Comparison of ENCODE assay signal across 1 cellular context in the genomic region with DNA sequence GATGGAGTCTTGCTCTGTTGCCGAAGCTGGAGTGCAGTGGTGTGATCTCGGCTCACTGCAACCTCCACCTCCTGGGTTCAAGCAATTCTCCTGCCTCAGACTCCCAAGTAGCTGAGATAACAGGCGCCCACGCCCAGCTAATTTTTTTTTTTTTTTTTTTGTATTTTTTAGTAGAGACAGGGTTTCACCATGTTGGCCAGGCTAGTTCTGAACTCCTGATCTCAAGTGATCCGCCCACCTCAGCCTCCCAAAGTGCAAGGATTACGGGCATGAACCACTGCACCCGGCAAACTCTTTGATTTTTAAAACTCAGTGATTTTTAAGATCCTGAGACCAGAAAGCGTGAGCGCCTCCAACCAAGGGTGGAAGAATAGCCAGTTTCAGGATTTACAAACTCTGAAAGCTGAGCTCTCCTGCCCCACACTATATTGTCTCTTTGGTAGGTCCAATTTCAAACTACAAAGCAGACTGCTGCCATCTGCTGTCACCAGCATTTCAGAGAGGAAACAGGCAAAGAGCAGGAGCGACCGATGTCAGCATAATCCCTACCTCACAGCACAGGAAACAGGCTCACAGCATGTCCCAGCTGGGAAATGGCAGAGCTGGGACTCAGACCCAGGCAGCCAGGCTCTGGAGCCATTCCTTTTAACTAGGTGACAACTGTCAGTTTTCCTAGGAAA.
TF ChIP-seq lines count a peak whose summit lies in the region.

No MANE protein-coding gene starts in this region.

TF ChIP-seq in SK-N-SH treated with all-trans-retinoic acid at 6 μM for 48 hours, 23 proteins besides CTCF, POLR2A, EP300 and RAD21 (continued from another document):
- TF ChIP-seq, protein P1, sequence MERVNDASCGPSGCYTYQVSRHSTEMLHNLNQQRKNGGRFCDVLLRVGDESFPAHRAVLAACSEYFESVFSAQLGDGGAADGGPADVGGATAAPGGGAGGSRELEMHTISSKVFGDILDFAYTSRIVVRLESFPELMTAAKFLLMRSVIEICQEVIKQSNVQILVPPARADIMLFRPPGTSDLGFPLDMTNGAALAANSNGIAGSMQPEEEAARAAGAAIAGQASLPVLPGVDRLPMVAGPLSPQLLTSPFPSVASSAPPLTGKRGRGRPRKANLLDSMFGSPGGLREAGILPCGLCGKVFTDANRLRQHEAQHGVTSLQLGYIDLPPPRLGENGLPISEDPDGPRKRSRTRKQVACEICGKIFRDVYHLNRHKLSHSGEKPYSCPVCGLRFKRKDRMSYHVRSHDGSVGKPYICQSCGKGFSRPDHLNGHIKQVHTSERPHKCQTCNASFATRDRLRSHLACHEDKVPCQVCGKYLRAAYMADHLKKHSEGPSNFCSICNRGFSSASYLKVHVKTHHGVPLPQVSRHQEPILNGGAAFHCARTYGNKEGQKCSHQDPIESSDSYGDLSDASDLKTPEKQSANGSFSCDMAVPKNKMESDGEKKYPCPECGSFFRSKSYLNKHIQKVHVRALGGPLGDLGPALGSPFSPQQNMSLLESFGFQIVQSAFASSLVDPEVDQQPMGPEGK (CRISPR knock-in tag; IDR thresholded peaks at IDR 0.05; ENCODE audit: borderline replicate concordance) = no peak
- TF ChIP-seq ISL1 (CRISPR knock-in tag; IDR thresholded peaks at IDR 0.05) (no peak), ZFP3 (CRISPR knock-in tag; IDR thresholded peaks at IDR 0.05) (no peak), ZNF70 (CRISPR knock-in tag; IDR thresholded peaks at IDR 0.05) (no peak), GLIS3 (CRISPR knock-in tag; IDR thresholded peaks at IDR 0.05) (no peak), OSR1 (CRISPR knock-in tag; IDR thresholded peaks at IDR 0.05) (no peak), ZNF8 (CRISPR knock-in tag; IDR thresholded peaks at IDR 0.05) (no peak), TOX (CRISPR knock-in tag; IDR thresholded peaks at IDR 0.05; ENCODE audit: borderline replicate concordance) (no peak)
